In genomic region chr12:118016424-118017264, GRCh38 we compare ENCODE assay signal across 1 cellular context.
TF ChIP-seq lines count a peak whose summit lies in the region.

Gene RFC5, plus strand, starts transcription at chr12:118016703. Its CDS starts 125 bp downstream, at chr12:118016828.

TF ChIP-seq in H1, 55 proteins besides CTCF, POLR2A, EP300 and RAD21:
- peak; percentile 90 for TF ChIP-seq E2F6 (IDR thresholded peaks at IDR 0.05)
- no peak; the same call in 1 of the 2 replicates for TF ChIP-seq KDM5A (IDR thresholded peaks at IDR 0.05; ENCODE audit: low read length)
- peak; percentile 79 for TF ChIP-seq CREB1 (IDR thresholded peaks at IDR 0.05)
- peak; percentile 25; the same call in 1 of the 2 replicates for TF ChIP-seq BACH1 (IDR thresholded peaks at IDR 0.05; ENCODE audit: low read length)
- TF ChIP-seq ASH2L (IDR thresholded peaks at IDR 0.05; ENCODE audit: low read length) = peak; percentile 88
- peak; percentile 90 for TF ChIP-seq POLR2AphosphoS5 (IDR thresholded peaks at IDR 0.05; ENCODE audit: low read depth, low read length)
- peak; percentile 87 for TF ChIP-seq KDM4A (IDR thresholded peaks at IDR 0.05; ENCODE audit: low read depth, low read length, severe bottlenecking)
- peak; percentile 15 for TF ChIP-seq SAP30 (IDR thresholded peaks at IDR 0.05; ENCODE audit: insufficient read depth, insufficient replicate concordance, low read length)
- peak; percentile 100 for TF ChIP-seq CHD2 (IDR thresholded peaks at IDR 0.05; ENCODE audit: low read length)
- TF ChIP-seq TAF7 (optimal IDR thresholded peaks at IDR 0.05; ENCODE audit: borderline replicate concordance, low read depth, low read length) = peak; percentile 74
- TF ChIP-seq PHF8 (conservative IDR thresholded peaks at IDR 0.05; ENCODE audit: low read depth, low read length) = peak; percentile 87
- no peak for TF ChIP-seq SP2 (IDR thresholded peaks at IDR 0.05; ENCODE audit: low read length)
- TF ChIP-seq SP1 (IDR thresholded peaks at IDR 0.05; ENCODE audit: low read depth, low read length) = peak; percentile 34; the same call in 1 of the 2 replicates
- TF ChIP-seq TAF1 (IDR thresholded peaks at IDR 0.05; ENCODE audit: low read depth, low read length) = peak; percentile 95
- peak; percentile 79 for TF ChIP-seq MAX (IDR thresholded peaks at IDR 0.05)
- TF ChIP-seq ZNF274 (IDR thresholded peaks at IDR 0.05; ENCODE audit: borderline replicate concordance, extremely low read depth, low read length) = no peak
- peak; percentile 68; the same call in 1 of the 2 replicates for TF ChIP-seq YY1 (IDR thresholded peaks at IDR 0.05; ENCODE audit: low read depth, low read length)
- no peak for TF ChIP-seq CHD7 (IDR thresholded peaks at IDR 0.05; ENCODE audit: insufficient replicate concordance, low read length)
- TF ChIP-seq SIN3A (conservative IDR thresholded peaks at IDR 0.05 in 1 of 2, IDR thresholded peaks at IDR 0.05 in 1 of 2; ENCODE audit: low read depth in 1 of 2, low read length in 2 of 2) = peak; percentile 81 to 97; a peak in 3 of 4 replicates
- peak; percentile 34 for TF ChIP-seq NANOG (IDR thresholded peaks at IDR 0.05; ENCODE audit: insufficient read depth, low read depth, low read length, poor library complexity, severe bottlenecking)
- TF ChIP-seq GABPA (IDR thresholded peaks at IDR 0.05; ENCODE audit: borderline replicate concordance, insufficient read depth, low read length) = no peak
- peak; percentile 70; the same call in 1 of the 2 replicates for TF ChIP-seq GTF2F1 (IDR thresholded peaks at IDR 0.05; ENCODE audit: borderline replicate concordance, low read depth, low read length)
- TF ChIP-seq BRCA1 (IDR thresholded peaks at IDR 0.05; ENCODE audit: low read depth, low read length) = peak; percentile 96
- no peak for TF ChIP-seq SIRT6 (IDR thresholded peaks at IDR 0.05; ENCODE audit: low read length)
- TF ChIP-seq HDAC2 (IDR thresholded peaks at IDR 0.05; ENCODE audit: borderline replicate concordance in 1 of 2, low read depth in 2 of 2, low read length in 2 of 2) = no peak
- no peak for TF ChIP-seq CTBP2 (IDR thresholded peaks at IDR 0.05; ENCODE audit: borderline replicate concordance, insufficient read depth, insufficient read length, low read length)
- TF ChIP-seq TBP (IDR thresholded peaks at IDR 0.05; ENCODE audit: low read depth, low read length) = peak; percentile 90
